In genomic region chr17:46081018-46081320, GRCh38 we compare ENCODE assay signal across 17 cellular contexts.
A peak's percentile ranks its signal among the peaks of the same experiment; 100 is the strongest.
DNase-seq lines count a peak whose midpoint lies in the region; ATAC-seq, FAIRE-seq and TF ChIP-seq lines count a peak whose summit lies in the region.
"Had no signal": no experiment of that assay in that cellular context is flagged by ENCODE, and none has a peak within 500 bp of the region (broad histone marks: within the 10 kb centered on the region; RNA-seq: fewer than 3 reads in every experiment).

No MANE protein-coding gene starts in this region.

- no peak overlapping the region for H2AK9ac ChIP-seq in IMR-90 (replicated peaks; ENCODE audit: low read depth, low read length, poor library complexity)

- no peak overlapping the region for H4K8ac ChIP-seq in IMR-90 (ENCODE audit: low read depth in 2 of 2, low read length in 2 of 2)

- CTCF ChIA-PET in HepG2 (lab: Yijun Ruan, JAX; ENCODE audit: low intra/inter-chr PET ratio, low total read pairs): no interaction called here
- CTCF ChIA-PET in IMR-90 (lab: Yijun Ruan, JAX): no interaction called here

- H4K91ac ChIP-seq in IMR-90 (ENCODE audit: insufficient read depth, low read depth, low read length): no peak overlapping the region

- H4K20me1 ChIP-seq in HepG2 (ENCODE audit: insufficient read depth, low read length): peaks cover 9% of the 10 kb centered on the region
- H4K20me1 ChIP-seq in IMR-90 (ENCODE audit: insufficient read depth, low read length): peaks cover 40% of the 10 kb centered on the region

- intact Hi-C loops in HepG2 (cut with micrococcal nuclease; ENCODE audit: unreplicated experiment): no loop called here
- intact Hi-C loops in right lobe of liver (cut with DNase I): no loop called here
- intact Hi-C loops in IMR-90 (cut with micrococcal nuclease): loop anchor here (5.0 kb wide), 1 partner anchor 46 kb away; no protein-coding TSS in a partner anchor

- dilution Hi-C loops in IMR-90 (cut with HindIII; ENCODE audit: low sequenced_read_pairs, unreplicated experiment): no loop called here

- no peak overlapping the region for H2BK20ac ChIP-seq in IMR-90 (ENCODE audit: low read depth, low read length)

- no peak overlapping the region for H2BK15ac ChIP-seq in IMR-90 (ENCODE audit: low read depth, low read length)

- peaks cover 3% of the 10 kb centered on the region for H3K9me1 ChIP-seq in IMR-90 (ENCODE audit: insufficient read depth, low read length)

- H3K18ac ChIP-seq in IMR-90 (ENCODE audit: low read depth, low read length): no peak overlapping the region

- H3K9ac ChIP-seq in HepG2 (ENCODE audit: insufficient read depth, low read depth, low read length) (no peak overlapping the region), IMR-90 (ENCODE audit: low read depth, low read length) (no peak overlapping the region)
- H3K9ac ChIP-seq: BLaER1 had no signal

- BruUV-seq in HepG2 (replicated peaks; lab: Mats Ljungman, UMichigan) (TSS peak; percentile 14), IMR-90 (replicated peaks; lab: Mats Ljungman, UMichigan) (no TSS peak)

- H3K27ac ChIP-seq in HepG2 (ENCODE audit: extremely low read length, insufficient read depth, low read length) (no peak overlapping the region), right lobe of liver (no peak overlapping the region), IMR-90 (ENCODE audit: insufficient read depth, low read length) (no peak overlapping the region)
- H3K27ac ChIP-seq: BLaER1 had no signal

- no peak overlapping the region for H2AK5ac ChIP-seq in IMR-90 (ENCODE audit: low read depth, low read length)

- DNase-seq in HepG2 (ENCODE audit: low spot score) (no peak), right lobe of liver (no peak), IMR-90 (no peak), SHP77 treated with DMSO at 0.1 percent for 48 hours (lab: John Stamatoyannopoulos, UW) (no peak)
- no peak for DNase-seq in NK-92 treated with Interleukin-12 subunit alpha and Interleukin-12 subunit beta, amount 100 ng/mL, for 24 hours (lab: John Stamatoyannopoulos, UW)
- no peak for DNase-seq in activated CD4-positive, CD25-positive, alpha-beta regulatory T cell (lab: John Stamatoyannopoulos, UW)
- DNase-seq: DMS79 treated with DMSO at 0.1 percent for 48 hours, HCEC 1CT, NCI-H1417, NCI-H187, NCI-H2107, NCI-H510A, NCI-H748 treated with DMSO at 0.1 percent for 48 hours, Right ventricle myocardium superior had no signal

- H3K4me2 ChIP-seq in HepG2 (ENCODE audit: low read depth, low read length) (no peak overlapping the region), IMR-90 (ENCODE audit: low read depth, low read length) (no peak overlapping the region)
- H3K4me2 ChIP-seq: BLaER1 had no signal

- no peak overlapping the region for H3K4ac ChIP-seq in IMR-90 (ENCODE audit: low read depth, low read length)

- H3K27me3 ChIP-seq in HepG2 (ENCODE audit: control insufficient read depth in 1 of 2, insufficient read depth in 2 of 2, low read length in 2 of 2) (no peaks in the 10 kb centered on the region), right lobe of liver (no peaks in the 10 kb centered on the region), IMR-90 (ENCODE audit: control insufficient read depth, insufficient read depth, low read length) (no peaks in the 10 kb centered on the region)
- H3K27me3 ChIP-seq: BLaER1 had no signal

- TF ChIP-seq POLR2A in HepG2 (IDR thresholded peaks at IDR 0.05; ENCODE audit: insufficient read depth in 1 of 2, low read depth in 2 of 2, low read length in 2 of 2) (no peak), right lobe of liver (IDR thresholded peaks at IDR 0.05) (no peak), IMR-90 (IDR thresholded peaks at IDR 0.05; ENCODE audit: low read depth, low read length) (no peak)

- H3K14ac ChIP-seq in IMR-90 (replicated peaks; ENCODE audit: low read depth, low read length): no peak overlapping the region

- no peak overlapping the region for H4K5ac ChIP-seq in IMR-90 (ENCODE audit: low read depth, low read length)

- no peak overlapping the region for H2BK120ac ChIP-seq in IMR-90 (ENCODE audit: low read depth, low read length)

- POLR2A ChIA-PET in HepG2 (lab: Yijun Ruan, JAX): no interaction called here
- POLR2A ChIA-PET in IMR-90 (lab: Charles Lee; ENCODE audit: unreplicated experiment): no interaction called here

- TF ChIP-seq EP300 in HepG2 (IDR thresholded peaks at IDR 0.05; ENCODE audit: low read depth in 2 of 2, low read length in 2 of 2) (no peak), HepG2 (CRISPR knock-in tag; IDR thresholded peaks at IDR 0.05; ENCODE audit: borderline replicate concordance) (no peak)

- H3K4me3 ChIP-seq in HepG2 (replicated peaks in 1 of 3; ENCODE audit: insufficient read depth in 1 of 3, low read depth in 2 of 3, low read length in 3 of 3) (no peak overlapping the region), right lobe of liver (no peak overlapping the region), IMR-90 (ENCODE audit: insufficient read depth, low read depth, low read length) (no peak overlapping the region)
- H3K4me3 ChIP-seq: BLaER1, SK-N-MC had no signal

- H3K36me3 ChIP-seq in HepG2 (replicated peaks in 1 of 2; ENCODE audit: control insufficient read depth in 1 of 2, insufficient read depth in 2 of 2, low read length in 2 of 2) (peaks cover 12 to 60% of the 10 kb centered on the region in 2 experiments), right lobe of liver (no peaks in the 10 kb centered on the region), IMR-90 (ENCODE audit: control insufficient read depth, insufficient read depth, low read length) (0 out of 2 replicates have a peak, but pooled peaks cover 3% of the 10 kb centered on the region)

- peaks cover 34 to 73% of the 10 kb centered on the region in 2 experiments; a peak in 3 of 4 replicates for H3K79me1 ChIP-seq in IMR-90 (ENCODE audit: low read depth in 1 of 2, low read length in 2 of 2)

- no peak for FAIRE-seq in HepG2 (lab: Jason Lieb, UNC)

- no peak overlapping the region for H3K23ac ChIP-seq in IMR-90 (ENCODE audit: low read depth, low read length)

- in situ Hi-C loops in HepG2 (cut with HindIII; ENCODE audit: extremely low pct_ligation_motif_present, low pct_unique_long_range_greater_than_20kb): no loop called here
- in situ Hi-C loops in IMR-90 (cut with MboI; ENCODE audit: low sequenced_read_pairs): no loop called here

- no peak for TF ChIP-seq CTCF in HepG2 (CRISPR knock-in tag; IDR thresholded peaks at IDR 0.05)
- TF ChIP-seq CTCF in right lobe of liver (IDR thresholded peaks at IDR 0.05): no peak
- TF ChIP-seq CTCF in IMR-90 (conservative IDR thresholded peaks at IDR 0.05; ENCODE audit: low read depth, low read length): no peak

- no peak overlapping the region for H3K56ac ChIP-seq in IMR-90 (ENCODE audit: extremely low read depth, insufficient read depth, low read length)

- H3K4me1 ChIP-seq in HepG2 (ENCODE audit: insufficient read depth, low read length) (no peaks in the 10 kb centered on the region), right lobe of liver (peaks cover 0 to 3% (median 0%) of the 10 kb centered on the region in 4 donors), IMR-90 (ENCODE audit: control insufficient read depth, insufficient read depth, low read length) (peaks cover 2% of the 10 kb centered on the region; the same call in 1 of the 2 replicates)
- H3K4me1 ChIP-seq: BLaER1 had no signal

- H2BK5ac ChIP-seq in IMR-90 (ENCODE audit: low read depth, low read length, poor library complexity, severe bottlenecking): peak overlapping the region; percentile 31

- ATAC-seq in HepG2 (no peak), right lobe of liver (no peak), IMR-90 (ENCODE audit: low read depth) (no peak), esophagus mucosa (peak; percentile 29)

- peaks cover 33% of the 10 kb centered on the region for H3K79me2 ChIP-seq in HepG2 (ENCODE audit: insufficient read depth, low read length)

- H3K9me3 ChIP-seq in HepG2 (ENCODE audit: low read length): no peaks in the 10 kb centered on the region
- no peaks in the 10 kb centered on the region for H3K9me3 ChIP-seq in right lobe of liver
- H3K9me3 ChIP-seq in IMR-90 (ENCODE audit: control insufficient read depth, insufficient read depth, low read length): no peaks in the 10 kb centered on the region
- H3K9me3 ChIP-seq: BLaER1 had no signal

- TF ChIP-seq RAD21 in HepG2 (CRISPR knock-in tag; IDR thresholded peaks at IDR 0.05) (no peak), IMR-90 (IDR thresholded peaks at IDR 0.05; ENCODE audit: low read length) (no peak)

- H2AFZ ChIP-seq in HepG2 (ENCODE audit: low read length) (no peak overlapping the region), IMR-90 (replicated peaks; ENCODE audit: low read length, poor library complexity) (no peak overlapping the region)

TF ChIP-seq in HepG2, 621 proteins besides CTCF, POLR2A, EP300 and RAD21 (continues in another document):
- no peak for TF ChIP-seq ZNF557 (CRISPR knock-in tag; IDR thresholded peaks at IDR 0.05)
- no peak for TF ChIP-seq SMAD3 (CRISPR knock-in tag; IDR thresholded peaks at IDR 0.05)
- no peak for TF ChIP-seq SIN3B (IDR thresholded peaks at IDR 0.05; ENCODE audit: low read length)

TF ChIP-seq in IMR-90, 13 proteins besides CTCF, POLR2A, EP300 and RAD21:
- TF ChIP-seq SMC3 (IDR thresholded peaks at IDR 0.05; ENCODE audit: low read depth, low read length) (no peak), MAFK (IDR thresholded peaks at IDR 0.05; ENCODE audit: low read depth, low read length) (peak; percentile 60; the same call in 1 of the 2 replicates)
